In genomic region chr12:15882055-15882971, GRCh38 we compare ENCODE assay signal across 8 cellular contexts. TPM values are rescaled to one million over a fixed set of nuclear protein-coding genes. Genes with fewer than 3 reads are reported as not detected.
DNase-seq lines count a peak whose midpoint lies in the region; ATAC-seq and TF ChIP-seq lines count a peak whose summit lies in the region.

Gene STRAP (plus strand): TSS chr12:15882387. CDS start chr12:15882708, 321 bp downstream.

- H3K27me3 ChIP-seq in BE2C (no peaks in the 10 kb centered on the region), colonic mucosa (no peaks in the 10 kb centered on the region), layer of hippocampus (ENCODE audit: control insufficient read depth, insufficient read depth, low read length) (no peaks in the 10 kb centered on the region)

- intact Hi-C loops in colonic mucosa (cut with DNase I) = no loop called here

- H3K4me3 ChIP-seq in BE2C (ENCODE audit: low read depth, low read length) = peak within 1 kb of the TSS; percentile 76
- H3K4me3 ChIP-seq in colonic mucosa = peak within 1 kb of the TSS; percentile 55

- DNase-seq in BE2C = peak; percentile 96
- DNase-seq in GM19240 (ENCODE audit: insufficient read length, low spot score) = peak; percentile 79
- peak; percentile 95 to 98 for DNase-seq in NCI-H526 (lab: John Stamatoyannopoulos, UW)
- peak; percentile 95 for DNase-seq in activated CD4-positive, alpha-beta T cell treated with anti-CD3 and anti-CD28 coated beads for 48 hours
- DNase-seq in colonic mucosa = peak; percentile 98
- DNase-seq in stimulated activated CD4-positive, alpha-beta T cell treated with anti-CD3 and anti-CD28 coated beads, Interleukin-1b, Interleukin-23, amount 100 ng/mL, for 4 hours (ENCODE audit: low read depth in 2 of 2) = peak; percentile 90 to 93

- H3K4me1 ChIP-seq in BE2C (peaks cover 7% of the 10 kb centered on the region), colonic mucosa (peaks cover 7% of the 10 kb centered on the region)

- peak within 1 kb of the TSS; percentile 97 to 98 for H3K9ac ChIP-seq in colonic mucosa (ENCODE audit: low read depth in 2 of 2, low read length in 2 of 2)

- peak; percentile 97 for ATAC-seq in HG03460 (IDR thresholded peaks at IDR 0.05; ENCODE audit: unreplicated experiment)

- H3K9me3 ChIP-seq in BE2C (no peaks in the 10 kb centered on the region), colonic mucosa (no peaks in the 10 kb centered on the region)

- TF ChIP-seq CTCF in BE2C (IDR thresholded peaks at IDR 0.05; ENCODE audit: low read depth, low read length) (no peak), colonic mucosa (IDR thresholded peaks at IDR 0.05) (no peak)

- H3K27ac ChIP-seq in colonic mucosa (peak within 1 kb of the TSS; percentile 94), layer of hippocampus (ENCODE audit: low read depth, low read length) (peak within 1 kb of the TSS; percentile 99)

- peaks cover 10% of the 10 kb centered on the region for H3K36me3 ChIP-seq in BE2C
- no peaks in the 10 kb centered on the region for H3K36me3 ChIP-seq in colonic mucosa

RNA-seq across cellular contexts. Expression of gene STRAP, which starts in this region (rescaled TPM):
- 201 TPM for polyA plus RNA-seq in BE2C (2012; ENCODE audit: insufficient read depth, insufficient read length, low read depth)
- total RNA-seq in colonic mucosa = 100 to 1,000 TPM in 1 of 2 donors, 10 to 100 TPM in 1; 85.3 to 108 TPM

Comparison
In these comparisons a context has a peak if more than half of its experiments do, and no peak if none do; other contexts are left out.
1. Peak in every context shown above with its lines: DNase-seq, ATAC-seq, H3K4me3 ChIP-seq and H3K27ac ChIP-seq.